Comparison of ENCODE assay signal across 10 cellular contexts in genomic region chr3:87792193-87792531, GRCh38. TPM values are rescaled to one million over a fixed set of nuclear protein-coding genes. Genes with fewer than 3 reads are reported as not detected.
DNase-seq lines count a peak whose midpoint lies in the region; ATAC-seq, FAIRE-seq and TF ChIP-seq lines count a peak whose summit lies in the region.
"Had no signal": no experiment of that assay in that cellular context is flagged by ENCODE, and none has a peak within 500 bp of the region (broad histone marks: within the 10 kb centered on the region; RNA-seq: fewer than 3 reads in every experiment).

No MANE protein-coding gene starts in this region.

- intact Hi-C loops in body of pancreas (cut with DNase I), result no loop called here

- no peaks in the 10 kb centered on the region for H3K9me3 ChIP-seq in iPS-18a (ENCODE audit: control insufficient read depth, low read depth, low read length)
- no peaks in the 10 kb centered on the region for H3K9me3 ChIP-seq in skeletal muscle satellite cell (replicated peaks; ENCODE audit: low read length)
- no peaks in the 10 kb centered on the region for H3K9me3 ChIP-seq in body of pancreas

- H3K27ac ChIP-seq in iPS-18a (ENCODE audit: low read length) (no peak overlapping the region), body of pancreas (peak overlapping the region in 1 of 4 donors; percentile 8)

- DNase-seq in H7, result no peak
- DNase-seq in GM12891 (ENCODE audit: insufficient read length, low spot score), result no peak
- no peak for DNase-seq in body of pancreas
- DNase-seq in inferior parietal cortex (ENCODE audit: extremely low spot score), result no peak
- DNase-seq: Kasumi-1, RPMI8226 had no signal

- H3K9ac ChIP-seq in iPS-18a (ENCODE audit: low read length) (peak overlapping the region; percentile 10), skeletal muscle satellite cell (ENCODE audit: low read depth, low read length) (no peak overlapping the region)

- peaks cover 25% of the 10 kb centered on the region for H3K4me1 Mint-ChIP-seq in activated naive CD8-positive, alpha-beta T cell (ENCODE audit: low read depth)

- no peak for TF ChIP-seq CTCF in body of pancreas (IDR thresholded peaks at IDR 0.05)

- peak overlapping the region; percentile 62 for H3K4me3 ChIP-seq in H7 (ENCODE audit: insufficient read depth, low read depth, low read length)
- H3K4me3 ChIP-seq in iPS-18a (ENCODE audit: low read length), result peak overlapping the region; percentile 69
- peak overlapping the region; percentile 46 for H3K4me3 ChIP-seq in skeletal muscle satellite cell (ENCODE audit: low read length)
- H3K4me3 ChIP-seq in body of pancreas, result peak overlapping the region in 1 of 2 donors; percentile 36

- H3K4me3 Mint-ChIP-seq in activated naive CD8-positive, alpha-beta T cell, result peak overlapping the region; percentile 83

- H3K36me3 ChIP-seq in H7 (replicated peaks; ENCODE audit: control insufficient read depth, insufficient read depth, low read length) (no peaks in the 10 kb centered on the region), iPS-18a (ENCODE audit: control insufficient read depth, low read depth, low read length) (no peaks in the 10 kb centered on the region), skeletal muscle satellite cell (ENCODE audit: insufficient read depth, low read length) (no peaks in the 10 kb centered on the region), body of pancreas (replicated peaks in 1 of 2; ENCODE audit: insufficient read depth in 1 of 2, low read depth in 2 of 2) (no peaks in the 10 kb centered on the region)

- no peak overlapping the region for H3K27ac Mint-ChIP-seq in activated naive CD8-positive, alpha-beta T cell

- no peaks in the 10 kb centered on the region for H3K9me3 Mint-ChIP-seq in activated naive CD8-positive, alpha-beta T cell (ENCODE audit: low read depth)

- FAIRE-seq in GM12891 (lab: Jason Lieb, UNC), result no peak

- TF ChIP-seq POLR2A in GM12891 (IDR thresholded peaks at IDR 0.05; ENCODE audit: low read depth, low read length) (no peak), body of pancreas (IDR thresholded peaks at IDR 0.05) (no peak)

- H3K4me1 ChIP-seq in iPS-18a (ENCODE audit: control insufficient read depth, low read depth, low read length), result no peaks in the 10 kb centered on the region
- H3K4me1 ChIP-seq in skeletal muscle satellite cell (ENCODE audit: control insufficient read depth, insufficient read depth, low read length), result peaks cover 8% of the 10 kb centered on the region
- peaks cover 16% of the 10 kb centered on the region for H3K4me1 ChIP-seq in body of pancreas

- ATAC-seq in HG02840 (IDR thresholded peaks at IDR 0.05; ENCODE audit: low FRiP score, unreplicated experiment), result no peak
- no peak for ATAC-seq in body of pancreas

- WGBS in body of pancreas, 2 donors, result 9 to 14% methylated on average over 10 of the region's 10 CpGs

- no peaks in the 10 kb centered on the region for H3K36me3 Mint-ChIP-seq in activated naive CD8-positive, alpha-beta T cell

- peak overlapping the region; percentile 64 for H3K4me2 ChIP-seq in skeletal muscle satellite cell (ENCODE audit: low read length)

- H3K27me3 Mint-ChIP-seq in activated naive CD8-positive, alpha-beta T cell, result peaks cover 34% of the 10 kb centered on the region

- peaks cover 31% of the 10 kb centered on the region for H3K27me3 ChIP-seq in H7 (ENCODE audit: control insufficient read depth, insufficient read depth, low read length)
- H3K27me3 ChIP-seq in iPS-18a (ENCODE audit: control insufficient read depth, insufficient read depth, low read length), result peaks cover 41% of the 10 kb centered on the region
- peaks cover 38% of the 10 kb centered on the region for H3K27me3 ChIP-seq in skeletal muscle satellite cell (ENCODE audit: control insufficient read depth, insufficient read depth, low read length)
- peaks cover 0 to 4% of the 10 kb centered on the region in 2 donors for H3K27me3 ChIP-seq in body of pancreas

TF ChIP-seq in GM12891, 5 proteins besides CTCF, POLR2A, EP300 and RAD21:
- TF ChIP-seq PAX5 (IDR thresholded peaks at IDR 0.05; ENCODE audit: insufficient read depth, low read length, severe bottlenecking), result no peak
- TF ChIP-seq SPI1 (IDR thresholded peaks at IDR 0.05; ENCODE audit: low read depth, low read length), result no peak
- no peak for TF ChIP-seq POU2F2 (IDR thresholded peaks at IDR 0.05; ENCODE audit: low read depth, low read length)
- TF ChIP-seq TAF1 (IDR thresholded peaks at IDR 0.05; ENCODE audit: low read depth, low read length), result no peak
- TF ChIP-seq POLR2AphosphoS5 (IDR thresholded peaks at IDR 0.05; ENCODE audit: low read depth, low read length), result no peak

RNA-seq across cellular contexts. Expression of gene HTR1F, which starts 0.3 kb away (rescaled TPM):
- not detected in 2 replicates for total RNA-seq in H7 (2014; rRNA removed; shearing (Covaris generic))
- not detected in 2 replicates for total RNA-seq in skeletal muscle satellite cell (2012; rRNA removed)
- not detected for polyA plus RNA-seq in GM12891 (2012; ENCODE audit: low read depth, missing spikeins)
- total RNA-seq in body of pancreas, result under 1 TPM in 1 of 2 donors, not detected in 1; under 0.01 TPM
